In genomic region chr1:71196685-71197084, GRCh38 we compare ENCODE assay signal across 11 cellular contexts.
DNase-seq lines count a peak whose midpoint lies in the region; ATAC-seq and TF ChIP-seq lines count a peak whose summit lies in the region.
"Had no signal": no experiment of that assay in that cellular context is flagged by ENCODE, and none has a peak within 500 bp of the region (broad histone marks: within the 10 kb centered on the region; RNA-seq: fewer than 3 reads in every experiment).

No MANE protein-coding gene starts in this region.

- H3K27me3 Mint-ChIP-seq in progenitor cell of endocrine pancreas, result no peaks in the 10 kb centered on the region
- H3K27me3 Mint-ChIP-seq: activated CD4-positive, alpha-beta memory T cell treated with anti-CD3 and anti-CD28 coated beads, Interleukin-2, amount 10 ng/mL, durations not matched to agents 7 days and 5 days had no signal

- TF ChIP-seq CTCF in epithelial cell of esophagus (IDR thresholded peaks at IDR 0.05; ENCODE audit: insufficient read depth, low read depth, low read length, missing control alignments), result peak; percentile 45
- TF ChIP-seq CTCF in progenitor cell of endocrine pancreas (IDR thresholded peaks at IDR 0.05; ENCODE audit: unreplicated experiment), result peak; percentile 69

- H3K27ac Mint-ChIP-seq in progenitor cell of endocrine pancreas, result no peak overlapping the region
- H3K27ac Mint-ChIP-seq: activated CD4-positive, alpha-beta memory T cell treated with anti-CD3 and anti-CD28 coated beads, Interleukin-2, amount 10 ng/mL, durations not matched to agents 7 days and 5 days had no signal

- no peaks in the 10 kb centered on the region for H3K9me3 Mint-ChIP-seq in progenitor cell of endocrine pancreas (ENCODE audit: low read depth)

- ATAC-seq in HG03159 (IDR thresholded peaks at IDR 0.05; ENCODE audit: unreplicated experiment) (no peak), HG03342 (IDR thresholded peaks at IDR 0.05; ENCODE audit: unreplicated experiment) (no peak)

- no peaks in the 10 kb centered on the region for H3K36me3 Mint-ChIP-seq in progenitor cell of endocrine pancreas (ENCODE audit: insufficient read depth)

- H3K4me3 ChIP-seq in epithelial cell of esophagus (ENCODE audit: low read length), result no peak overlapping the region
- H3K4me3 ChIP-seq: suprapubic skin had no signal

- no peak overlapping the region for H3K4me3 Mint-ChIP-seq in progenitor cell of endocrine pancreas (ENCODE audit: low read depth)
- H3K4me3 Mint-ChIP-seq: activated CD4-positive, alpha-beta memory T cell treated with anti-CD3 and anti-CD28 coated beads, Interleukin-2, amount 10 ng/mL, durations not matched to agents 7 days and 5 days had no signal

- no peaks in the 10 kb centered on the region for H3K4me1 Mint-ChIP-seq in progenitor cell of endocrine pancreas (ENCODE audit: low read depth)
- H3K4me1 Mint-ChIP-seq: activated CD4-positive, alpha-beta memory T cell treated with anti-CD3 and anti-CD28 coated beads, Interleukin-2, amount 10 ng/mL, durations not matched to agents 7 days and 5 days had no signal

- DNase-seq in DMS153 treated with DMSO at 0.1 percent for 48 hours (lab: John Stamatoyannopoulos, UW; ENCODE audit: unreplicated experiment), result peak; percentile 12
- DNase-seq in DMS153 (lab: John Stamatoyannopoulos, UW), result no peak
- peak; percentile 37 for DNase-seq in NCI-H748 treated with DMSO at 0.1 percent for 48 hours (lab: John Stamatoyannopoulos, UW)
- peak; percentile 51 for DNase-seq in epithelial cell of esophagus (ENCODE audit: low read depth)
- DNase-seq in progenitor cell of endocrine pancreas (ENCODE audit: low spot score, unreplicated experiment), result no peak
- no peak for DNase-seq in NK-92 treated with Interleukin-12 subunit alpha and Interleukin-12 subunit beta, amount 100 ng/mL, for 24 hours (lab: John Stamatoyannopoulos, UW)
- DNase-seq: activated CD4-positive, alpha-beta memory T cell treated with anti-CD3 and anti-CD28 coated beads, Interleukin-2, amount 10 ng/mL, durations not matched to agents 7 days and 5 days; mesendoderm had no signal

Comparison
In these comparisons a context has a peak if more than half of its experiments do, and no peak if none do; other contexts are left out.
1. DNase-seq: peak in DMS153 treated with DMSO at 0.1 percent for 48 hours (single experiment), NCI-H748 treated with DMSO at 0.1 percent for 48 hours (single experiment) and epithelial cell of esophagus (single experiment); none in DMS153 (single experiment), progenitor cell of endocrine pancreas (single experiment) and NK-92 treated with Interleukin-12 subunit alpha and Interleukin-12 subunit beta, amount 100 ng/mL, for 24 hours (single experiment).